In genomic region chr1:18293291-18293690, GRCh38 we compare ENCODE assay signal across 1 cellular context.
TF ChIP-seq lines count a peak whose summit lies in the region.

No MANE protein-coding gene starts in this region.

TF ChIP-seq in WTC11, 78 proteins besides CTCF, POLR2A, EP300 and RAD21 (continued from another document):
- TF ChIP-seq ZSCAN18 (CRISPR knock-in tag; IDR thresholded peaks at IDR 0.05) (no peak), STAT6 (CRISPR knock-in tag; conservative IDR thresholded peaks at IDR 0.05; ENCODE audit: low read depth) (no peak), NR2C2 (CRISPR knock-in tag; IDR thresholded peaks at IDR 0.05) (no peak), GABPB1 (CRISPR knock-in tag; IDR thresholded peaks at IDR 0.05) (no peak), GTF2I (CRISPR knock-in tag; conservative IDR thresholded peaks at IDR 0.05) (no peak), ATF2 (CRISPR knock-in tag; IDR thresholded peaks at IDR 0.05; ENCODE audit: borderline replicate concordance, low read depth) (no peak), TP53 (CRISPR knock-in tag; IDR thresholded peaks at IDR 0.05) (no peak)
